ENCODE assay signal across 21 cellular contexts in genomic region chr13:45658586-45659235, GRCh38. TPM values are rescaled to one million over a fixed set of nuclear protein-coding genes. Genes with fewer than 3 reads are reported as not detected.
DNase-seq lines count a peak whose midpoint lies in the region; ATAC-seq and TF ChIP-seq lines count a peak whose summit lies in the region.
"Had no signal": no experiment of that assay in that cellular context is flagged by ENCODE, and none has a peak within 500 bp of the region (broad histone marks: within the 10 kb centered on the region; RNA-seq: fewer than 3 reads in every experiment).

No MANE protein-coding gene starts in this region.

- H3K27ac Mint-ChIP-seq in HFFc6: peak overlapping the region; percentile 61; the same call in 1 of the 2 replicates
- no peak overlapping the region for H3K27ac Mint-ChIP-seq in activated CD4-positive, alpha-beta T cell treated with anti-CD3 and anti-CD28 coated beads for 36 hours
- H3K27ac Mint-ChIP-seq: T-helper 1 cell treated with Interleukin-12 subunit alpha and Interleukin-12 subunit beta and Interleukin-4 antibody, amounts not matched to agents 30 μg/mL and 1 μg/mL, for 36 hours had no signal

- peak overlapping the region; percentile 25; the same call in 1 of the 2 replicates for H3K4me3 Mint-ChIP-seq in HFFc6
- no peak overlapping the region for H3K4me3 Mint-ChIP-seq in activated CD4-positive, alpha-beta T cell treated with anti-CD3 and anti-CD28 coated beads for 36 hours
- H3K4me3 Mint-ChIP-seq: T-helper 1 cell treated with Interleukin-12 subunit alpha and Interleukin-12 subunit beta and Interleukin-4 antibody, amounts not matched to agents 30 μg/mL and 1 μg/mL, for 36 hours had no signal

- intact Hi-C loops in activated CD4-positive, alpha-beta T cell treated with anti-CD3 and anti-CD28 coated beads for 36 hours (cut with DNase I, micrococcal nuclease): no loop called here

- H3K4me1 Mint-ChIP-seq in HFFc6 (ENCODE audit: low read depth): peaks cover 15% of the 10 kb centered on the region
- H3K4me1 Mint-ChIP-seq in activated CD4-positive, alpha-beta T cell treated with anti-CD3 and anti-CD28 coated beads for 36 hours: peaks cover 8% of the 10 kb centered on the region

- no peaks in the 10 kb centered on the region for H3K9me3 Mint-ChIP-seq in HFFc6
- H3K9me3 Mint-ChIP-seq in activated CD4-positive, alpha-beta T cell treated with anti-CD3 and anti-CD28 coated beads for 36 hours (ENCODE audit: low read depth): peaks cover 2% of the 10 kb centered on the region

- TF ChIP-seq CTCF in HFFc6 (IDR thresholded peaks at IDR 0.05): no peak

- no peaks in the 10 kb centered on the region for H3K36me3 Mint-ChIP-seq in HFFc6 (ENCODE audit: low read depth)
- H3K36me3 Mint-ChIP-seq in activated CD4-positive, alpha-beta T cell treated with anti-CD3 and anti-CD28 coated beads for 36 hours (ENCODE audit: low read depth): no peaks in the 10 kb centered on the region

- peak; percentile 76 for DNase-seq in AG08395 (ENCODE audit: low spot score)
- peak; percentile 79 for DNase-seq in HFFc6
- DNase-seq in astrocyte of the hippocampus (ENCODE audit: low read depth, low spot score): peak; percentile 45
- DNase-seq in glomerular visceral epithelial cell (ENCODE audit: extremely low spot score): peak; percentile 10
- no peak for DNase-seq in activated CD4-positive, alpha-beta T cell treated with anti-CD3 and anti-CD28 coated beads for 36 hours
- DNase-seq in activated gamma-delta T cell treated with Interleukin-2 at 50 U/mL for 16 hours: no peak
- no peak for DNase-seq in NCI-H748 (lab: John Stamatoyannopoulos, UW; ENCODE audit: unreplicated experiment)
- DNase-seq: activated CD4-positive, alpha-beta T cell treated with anti-CD3 and anti-CD28 coated beads for 4 hours; activated T-cell treated with anti-CD3 and anti-CD28 coated beads, Interleukin-2, amount 50 U/mL, for 1 hour; AML-193; head of caudate nucleus; KBM-7; kidney glomerular epithelial cell; NCI-H146; NCI-H526; thyroid gland had no signal

- H3K27me3 Mint-ChIP-seq in HFFc6 (ENCODE audit: insufficient read depth): peaks cover 7% of the 10 kb centered on the region
- H3K27me3 Mint-ChIP-seq in activated CD4-positive, alpha-beta T cell treated with anti-CD3 and anti-CD28 coated beads for 36 hours: no peaks in the 10 kb centered on the region

- CTCF ChIA-PET in activated CD4-positive, alpha-beta T cell treated with anti-CD3 and anti-CD28 coated beads for 36 hours (lab: Charles Lee): no interaction called here

- POLR2A ChIA-PET in activated CD4-positive, alpha-beta T cell treated with anti-CD3 and anti-CD28 coated beads for 36 hours (lab: Charles Lee): no interaction called here

- no peak for ATAC-seq in activated CD4-positive, alpha-beta T cell treated with anti-CD3 and anti-CD28 coated beads for 36 hours
- no peak for ATAC-seq in HG03469 (IDR thresholded peaks at IDR 0.05; ENCODE audit: unreplicated experiment)
- ATAC-seq: GM12878 had no signal

RNA-seq across cellular contexts. Expression of gene ERICH6B, which starts 43.2 kb away (rescaled TPM):
- total RNA-seq in HFFc6 (2021; fragmentation: NEBNext Ultra II Directional; extraction: Animal tissue kit (Norgen Biotek cat#: 25700)): not detected
- total RNA-seq in activated CD4-positive, alpha-beta T cell treated with anti-CD3 and anti-CD28 coated beads for 36 hours: not detected
- total RNA-seq: GM12878, mucosa of gallbladder, prostate gland, thyroid gland had no signal

RNA-seq across cellular contexts. Expression of gene CBY2, which starts 43.4 kb away (rescaled TPM):
- not detected for total RNA-seq in HFFc6 (2021; fragmentation: NEBNext Ultra II Directional; extraction: Animal tissue kit (Norgen Biotek cat#: 25700))
- not detected for total RNA-seq in activated CD4-positive, alpha-beta T cell treated with anti-CD3 and anti-CD28 coated beads for 36 hours
- total RNA-seq: mucosa of gallbladder had no signal

Comparison
In these comparisons a context has a peak if more than half of its experiments do, and no peak if none do; other contexts are left out.
1. DNase-seq: peak in AG08395 (single experiment), HFFc6 (single experiment), astrocyte of the hippocampus (single experiment) and glomerular visceral epithelial cell (single experiment); none in activated CD4-positive, alpha-beta T cell treated with anti-CD3 and anti-CD28 coated beads for 36 hours (single experiment), activated gamma-delta T cell treated with Interleukin-2 at 50 U/mL for 16 hours (single experiment) and NCI-H748 (single experiment).